ENCODE assay signal across 8 cellular contexts in genomic region chr19:4368128-4368820, GRCh38. TPM values are rescaled to one million over a fixed set of nuclear protein-coding genes. Genes with fewer than 3 reads are reported as not detected.
DNase-seq lines count a peak whose midpoint lies in the region; ATAC-seq and TF ChIP-seq lines count a peak whose summit lies in the region.

No MANE protein-coding gene starts in this region.

- H3K36me3 Mint-ChIP-seq in activated naive CD4-positive, alpha-beta T cell treated with anti-CD3 and anti-CD28 coated beads, Interleukin-2, amount 50 U/mL, for 24 hours: no peaks in the 10 kb centered on the region
- no peaks in the 10 kb centered on the region for H3K36me3 Mint-ChIP-seq in brain

- no peaks in the 10 kb centered on the region for H3K27me3 Mint-ChIP-seq in activated naive CD4-positive, alpha-beta T cell treated with anti-CD3 and anti-CD28 coated beads, Interleukin-2, amount 50 U/mL, for 24 hours
- H3K27me3 Mint-ChIP-seq in brain: no peaks in the 10 kb centered on the region

- peaks cover 30% of the 10 kb centered on the region for H3K4me1 Mint-ChIP-seq in activated naive CD4-positive, alpha-beta T cell treated with anti-CD3 and anti-CD28 coated beads, Interleukin-2, amount 50 U/mL, for 24 hours
- H3K4me1 Mint-ChIP-seq in brain: peaks cover 53% of the 10 kb centered on the region

- H3K9me3 Mint-ChIP-seq in activated naive CD4-positive, alpha-beta T cell treated with anti-CD3 and anti-CD28 coated beads, Interleukin-2, amount 50 U/mL, for 24 hours: no peaks in the 10 kb centered on the region
- peaks cover 0 to 3% (median 0%) of the 10 kb centered on the region in 5 experiments for H3K9me3 Mint-ChIP-seq in brain

- peak overlapping the region; percentile 87 for H3K27ac Mint-ChIP-seq in activated naive CD4-positive, alpha-beta T cell treated with anti-CD3 and anti-CD28 coated beads, Interleukin-2, amount 50 U/mL, for 24 hours
- peak overlapping the region; percentile 76 to 93 (median 80) for H3K27ac Mint-ChIP-seq in brain

- no peak for TF ChIP-seq CTCF in brain (conservative IDR thresholded peaks at IDR 0.05)

- peak overlapping the region; percentile 87 for H3K4me3 Mint-ChIP-seq in activated naive CD4-positive, alpha-beta T cell treated with anti-CD3 and anti-CD28 coated beads, Interleukin-2, amount 50 U/mL, for 24 hours
- H3K4me3 Mint-ChIP-seq in brain: no peak overlapping the region

- no peak for DNase-seq in activated naive CD4-positive, alpha-beta T cell (lab: John Stamatoyannopoulos, UW)
- DNase-seq in lung microvascular endothelial cell (ENCODE audit: low read depth in 2 of 2): peak; percentile 29 to 69
- no peak for DNase-seq in NCI-H128 (lab: John Stamatoyannopoulos, UW; ENCODE audit: unreplicated experiment)
- no peak for DNase-seq in AG20443 (ENCODE audit: low spot score)

- ATAC-seq in GM19395 (IDR thresholded peaks at IDR 0.05; ENCODE audit: unreplicated experiment) (no peak), GM19397 (IDR thresholded peaks at IDR 0.05; ENCODE audit: unreplicated experiment) (no peak)

RNA-seq across cellular contexts. Expression of gene MPND, which starts 24.9 kb away (rescaled TPM):
- polyA plus RNA-seq in brain (ENCODE audit: insufficient read depth, low read depth, low replicate concordance): 73.2 TPM
- 5.2 and 7.7 TPM in 2 replicates for total RNA-seq in lung microvascular endothelial cell

RNA-seq across cellular contexts. Expression of gene STAP2, which starts 29.6 kb away (rescaled TPM):
- polyA plus RNA-seq in brain (ENCODE audit: insufficient read depth, low read depth, low replicate concordance): 25.7 TPM
- 28.8 and 36.1 TPM in 2 replicates for total RNA-seq in lung microvascular endothelial cell

RNA-seq across cellular contexts. Expression of gene SH3GL1, which starts 32.1 kb away (rescaled TPM):
- polyA plus RNA-seq in brain (ENCODE audit: insufficient read depth, low read depth, low replicate concordance): 129 TPM
- total RNA-seq in lung microvascular endothelial cell: 41.9 and 44.9 TPM in 2 replicates

RNA-seq across cellular contexts. Expression of gene CHAF1A, which starts 34.2 kb away (rescaled TPM):
- 36.3 TPM for polyA plus RNA-seq in brain (ENCODE audit: insufficient read depth, low read depth, low replicate concordance)
- 3.6 and 7.8 TPM in 2 replicates for total RNA-seq in lung microvascular endothelial cell

Comparison
In these comparisons a context has a peak if more than half of its experiments do, and no peak if none do; other contexts are left out.
1. DNase-seq: peak in lung microvascular endothelial cell (2 of 2); none in activated naive CD4-positive, alpha-beta T cell (0 of 4), NCI-H128 (single experiment) and AG20443 (single experiment).